10 cellular contexts compared by ENCODE assay signal in the genomic region with DNA sequence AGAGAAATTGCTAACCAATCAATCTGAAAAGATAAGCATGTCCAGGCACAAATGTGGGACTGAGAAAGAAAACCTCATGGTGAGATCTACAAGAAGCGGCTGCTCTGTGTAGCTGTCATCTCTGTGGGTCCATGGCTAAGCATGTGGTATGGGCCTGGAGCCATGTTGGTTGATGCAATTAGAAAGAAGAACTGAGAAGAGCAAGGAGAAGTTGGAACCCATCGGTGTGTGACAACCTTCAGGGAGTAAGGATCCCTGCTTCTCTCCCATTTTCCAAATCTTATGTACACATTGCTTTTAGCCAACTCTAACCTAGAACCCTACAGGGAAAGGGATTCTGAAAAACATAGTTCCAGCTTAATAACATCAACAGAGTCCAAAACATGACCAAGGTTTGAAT.
"Had no signal": no experiment of that assay in that cellular context is flagged by ENCODE, and none has a peak within 500 bp of the region (broad histone marks: within the 10 kb centered on the region; RNA-seq: fewer than 3 reads in every experiment).

No MANE protein-coding gene starts in this region.

- H3K4me3 Mint-ChIP-seq: GM23338, H9, IgD-negative memory B cell had no signal

- H3K27ac Mint-ChIP-seq: GM23338, H9, IgD-negative memory B cell had no signal

- H3K27ac ChIP-seq: HL-60, KMS-11 had no signal

- FAIRE-seq: H1, H54, HepG2 had no signal

- H2AFZ ChIP-seq: GM23338 had no signal

- H3K9ac ChIP-seq: KMS-11 had no signal

- H3K4me1 Mint-ChIP-seq: GM23338, H9, IgD-negative memory B cell had no signal

- H3K4me3 ChIP-seq: GM23338 had no signal

- ATAC-seq: GM23338, HepG2 had no signal

- H3K4me2 ChIP-seq: GM23338, KMS-11 had no signal

- H3K36me3 Mint-ChIP-seq: IgD-negative memory B cell had no signal

- H3K27me3 Mint-ChIP-seq: IgD-negative memory B cell had no signal

- DNase-seq: H9, HCEC 1CT, KBM-7 had no signal
